ENCODE assay signal across 26 cellular contexts in genomic region chr1:214028569-214028968, GRCh38. TPM values are rescaled to one million over a fixed set of nuclear protein-coding genes. Genes with fewer than 3 reads are reported as not detected.
A peak's percentile ranks its signal among the peaks of the same experiment; 100 is the strongest.
DNase-seq lines count a peak whose midpoint lies in the region; ATAC-seq and TF ChIP-seq lines count a peak whose summit lies in the region.
"Had no signal": no experiment of that assay in that cellular context is flagged by ENCODE, and none has a peak within 500 bp of the region (broad histone marks: within the 10 kb centered on the region; RNA-seq: fewer than 3 reads in every experiment).

No MANE protein-coding gene starts in this region.

- ATAC-seq in stimulated activated naive CD8-positive, alpha-beta T cell treated with anti-CD3 and anti-CD28 coated beads, Interleukin-15, amount 100 ng/mL, for 72 hours = no peak
- ATAC-seq: upper lobe of right lung had no signal

- no peak overlapping the region for H3K27ac Mint-ChIP-seq in stimulated activated naive CD8-positive, alpha-beta T cell treated with anti-CD3 and anti-CD28 coated beads, Interleukin-15, amount 100 ng/mL, for 72 hours
- H3K27ac Mint-ChIP-seq: activated naive CD8-positive, alpha-beta T cell treated with anti-CD3 and anti-CD28 coated beads for 36 hours had no signal

- H3K4me1 ChIP-seq in liver (ENCODE audit: control insufficient read depth in 4 of 4, insufficient read depth in 4 of 4, low read length in 3 of 4) (peaks cover 7 to 80% (median 59%) of the 10 kb centered on the region in 4 donors), skeletal muscle tissue (ENCODE audit: control insufficient read depth in 3 of 3, insufficient read depth in 3 of 3, low read length in 3 of 3) (peaks cover 3 to 20% (median 9%) of the 10 kb centered on the region in 3 donors)
- H3K4me1 ChIP-seq: upper lobe of right lung had no signal

- no peaks in the 10 kb centered on the region for H3K9me3 Mint-ChIP-seq in stimulated activated naive CD8-positive, alpha-beta T cell treated with anti-CD3 and anti-CD28 coated beads, Interleukin-15, amount 100 ng/mL, for 72 hours
- H3K9me3 Mint-ChIP-seq: activated naive CD8-positive, alpha-beta T cell treated with anti-CD3 and anti-CD28 coated beads for 36 hours; central memory CD8-positive, alpha-beta T cell had no signal

- H3K4me1 Mint-ChIP-seq in stimulated activated naive CD8-positive, alpha-beta T cell treated with anti-CD3 and anti-CD28 coated beads, Interleukin-15, amount 100 ng/mL, for 72 hours = no peaks in the 10 kb centered on the region
- H3K4me1 Mint-ChIP-seq: activated naive CD8-positive, alpha-beta T cell treated with anti-CD3 and anti-CD28 coated beads for 36 hours; central memory CD8-positive, alpha-beta T cell had no signal

- H3K36me3 ChIP-seq in liver (ENCODE audit: control insufficient read depth in 4 of 4, insufficient read depth in 3 of 4, low read depth in 1 of 4, low read length in 3 of 4) (peaks cover 3 to 40% (median 15%) of the 10 kb centered on the region in 4 donors), skeletal muscle tissue (ENCODE audit: control insufficient read depth in 3 of 3, insufficient read depth in 3 of 3, low read length in 3 of 3) (no peaks in the 10 kb centered on the region)
- H3K36me3 ChIP-seq: upper lobe of right lung had no signal

- H3K4me3 ChIP-seq in liver (ENCODE audit: low read depth in 1 of 3, low read length in 3 of 3) (no peak overlapping the region), skeletal muscle tissue (ENCODE audit: low read length in 3 of 3) (no peak overlapping the region)
- H3K4me3 ChIP-seq: spleen, upper lobe of right lung had no signal

- TF ChIP-seq CTCF in liver (IDR thresholded peaks at IDR 0.05; ENCODE audit: low read depth, low read length, missing input control) = no peak

- TF ChIP-seq RAD21 in liver (IDR thresholded peaks at IDR 0.05) = no peak

- DNase-seq in NCI-H187 treated with DMSO at 0.1 percent for 48 hours (lab: John Stamatoyannopoulos, UW) = peak; percentile 30
- DNase-seq in NCI-H187 (lab: John Stamatoyannopoulos, UW) = no peak
- DNase-seq in stimulated activated naive CD8-positive, alpha-beta T cell treated with anti-CD3 and anti-CD28 coated beads, Interleukin-15, amount 100 ng/mL, for 72 hours = no peak
- no peak for DNase-seq in DMS53 (lab: John Stamatoyannopoulos, UW)
- DNase-seq in stimulated activated CD4-positive, alpha-beta T cell treated with anti-CD3 and anti-CD28 coated beads, Interleukin-1b, Interleukin-23, amount 100 ng/mL, for 48 hours = no peak
- DNase-seq: activated CD4-positive, alpha-beta T cell treated with anti-CD3 and anti-CD28 coated beads for 48 hours; activated effector memory CD4-positive, alpha-beta T cell treated with anti-CD3 and anti-CD28 coated beads, Interleukin-2, amount 50 U/mL, for 16 hours; activated naive CD8-positive, alpha-beta T cell treated with anti-CD3 and anti-CD28 coated beads for 36 hours; activated T-cell treated with anti-CD3 and anti-CD28 coated beads, Interleukin-2, amount 50 U/mL, for 1 hour; Calu3; islet precursor cell; KG1; MM.1S; NCI-H510A; spleen; stimulated activated CD4-positive, alpha-beta T cell treated with anti-CD3 and anti-CD28 coated beads, Interleukin-2, amount 100 ng/mL, for 48 hours; T-helper 2 cell; upper lobe of right lung had no signal

- peaks cover 19% of the 10 kb centered on the region for H3K27me3 Mint-ChIP-seq in stimulated activated naive CD8-positive, alpha-beta T cell treated with anti-CD3 and anti-CD28 coated beads, Interleukin-15, amount 100 ng/mL, for 72 hours

- H3K9ac ChIP-seq in liver (ENCODE audit: low read depth in 1 of 2, low read length in 2 of 2) = peak overlapping the region in 1 of 2 donors; percentile 5
- peak overlapping the region in 1 of 3 donors; percentile 58 for H3K9ac ChIP-seq in skeletal muscle tissue (ENCODE audit: low read depth in 1 of 3, low read length in 3 of 3)

- H3K27ac ChIP-seq in angular gyrus (ENCODE audit: low read depth, low read length) (peak overlapping the region; percentile 27), liver (ENCODE audit: low read depth in 1 of 2, low read length in 2 of 2) (peak overlapping the region; percentile 4 to 34), skeletal muscle tissue (ENCODE audit: low read depth, low read length) (peak overlapping the region; percentile 92)
- H3K27ac ChIP-seq: 22Rv1, C4-2B, RWPE1, upper lobe of right lung had no signal

- 30% methylated on average over 2 of the region's 2 CpGs for WGBS in liver

- H3K4me3 Mint-ChIP-seq in stimulated activated naive CD8-positive, alpha-beta T cell treated with anti-CD3 and anti-CD28 coated beads, Interleukin-15, amount 100 ng/mL, for 72 hours = no peak overlapping the region
- H3K4me3 Mint-ChIP-seq: activated naive CD8-positive, alpha-beta T cell treated with anti-CD3 and anti-CD28 coated beads for 36 hours; central memory CD8-positive, alpha-beta T cell had no signal

- no peaks in the 10 kb centered on the region for H3K9me3 ChIP-seq in liver (ENCODE audit: control insufficient read depth in 4 of 4, low read length in 3 of 4)
- H3K9me3 ChIP-seq in skeletal muscle tissue (ENCODE audit: control insufficient read depth in 3 of 3, low read length in 3 of 3) = no peaks in the 10 kb centered on the region
- H3K9me3 ChIP-seq: spleen, upper lobe of right lung had no signal

- H3K27me3 ChIP-seq in liver (ENCODE audit: control insufficient read depth in 4 of 4, insufficient read depth in 4 of 4, low read length in 3 of 4) (no peaks in the 10 kb centered on the region), skeletal muscle tissue (ENCODE audit: control insufficient read depth in 3 of 3, insufficient read depth in 3 of 3, low read length in 3 of 3) (no peaks in the 10 kb centered on the region)
- H3K27me3 ChIP-seq: spleen had no signal

TF ChIP-seq in liver, 16 proteins besides CTCF, POLR2A, EP300 and RAD21:
- no peak for TF ChIP-seq HNF4G (IDR thresholded peaks at IDR 0.05)
- no peak for TF ChIP-seq SP1 (IDR thresholded peaks at IDR 0.05)
- no peak for TF ChIP-seq MAX (IDR thresholded peaks at IDR 0.05)
- TF ChIP-seq FOXA1 (IDR thresholded peaks at IDR 0.05) = no peak
- no peak for TF ChIP-seq EGR1 (IDR thresholded peaks at IDR 0.05; ENCODE audit: low read depth in 2 of 2)
- no peak for TF ChIP-seq GABPA (IDR thresholded peaks at IDR 0.05 in 1 of 2, conservative IDR thresholded peaks at IDR 0.05 in 1 of 2)
- no peak for TF ChIP-seq TAF1 (conservative IDR thresholded peaks at IDR 0.05)
- no peak for TF ChIP-seq JUND (IDR thresholded peaks at IDR 0.05)
- TF ChIP-seq NR2F2 (IDR thresholded peaks at IDR 0.05) = no peak
- no peak for TF ChIP-seq REST (IDR thresholded peaks at IDR 0.05)
- TF ChIP-seq RXRA (IDR thresholded peaks at IDR 0.05) = no peak
- TF ChIP-seq ZBTB33 (IDR thresholded peaks at IDR 0.05) = no peak
- TF ChIP-seq ATF3 (IDR thresholded peaks at IDR 0.05) = no peak
- no peak for TF ChIP-seq HNF4A (conservative IDR thresholded peaks at IDR 0.05)

RNA-seq across cellular contexts. Expression of gene PROX1, which starts 40.8 kb away (rescaled TPM):
- total RNA-seq in liver = 100 to 1,000 TPM in 1 of 2 donors, 10 to 100 TPM in 1; 23.2 to 101 TPM
- polyA plus RNA-seq in liver = 10 to 100 TPM; 18.3 to 39.4 TPM
- total RNA-seq in skeletal muscle tissue = 6.3 TPM
- total RNA-seq: activated CD8-positive, alpha-beta memory T cell treated with anti-CD3 and anti-CD28 coated beads for 36 hours; activated naive CD8-positive, alpha-beta T cell treated with anti-CD3 and anti-CD28 coated beads for 36 hours had no signal

Comparison
In these comparisons a context has a peak if more than half of its experiments do, and no peak if none do; other contexts are left out.
1. H3K27ac ChIP-seq: peak in every context shown above with its lines; median percentile 92 in skeletal muscle tissue; 27 in angular gyrus; 19 in liver.